9 cellular contexts compared by ENCODE assay signal in the genomic region with DNA sequence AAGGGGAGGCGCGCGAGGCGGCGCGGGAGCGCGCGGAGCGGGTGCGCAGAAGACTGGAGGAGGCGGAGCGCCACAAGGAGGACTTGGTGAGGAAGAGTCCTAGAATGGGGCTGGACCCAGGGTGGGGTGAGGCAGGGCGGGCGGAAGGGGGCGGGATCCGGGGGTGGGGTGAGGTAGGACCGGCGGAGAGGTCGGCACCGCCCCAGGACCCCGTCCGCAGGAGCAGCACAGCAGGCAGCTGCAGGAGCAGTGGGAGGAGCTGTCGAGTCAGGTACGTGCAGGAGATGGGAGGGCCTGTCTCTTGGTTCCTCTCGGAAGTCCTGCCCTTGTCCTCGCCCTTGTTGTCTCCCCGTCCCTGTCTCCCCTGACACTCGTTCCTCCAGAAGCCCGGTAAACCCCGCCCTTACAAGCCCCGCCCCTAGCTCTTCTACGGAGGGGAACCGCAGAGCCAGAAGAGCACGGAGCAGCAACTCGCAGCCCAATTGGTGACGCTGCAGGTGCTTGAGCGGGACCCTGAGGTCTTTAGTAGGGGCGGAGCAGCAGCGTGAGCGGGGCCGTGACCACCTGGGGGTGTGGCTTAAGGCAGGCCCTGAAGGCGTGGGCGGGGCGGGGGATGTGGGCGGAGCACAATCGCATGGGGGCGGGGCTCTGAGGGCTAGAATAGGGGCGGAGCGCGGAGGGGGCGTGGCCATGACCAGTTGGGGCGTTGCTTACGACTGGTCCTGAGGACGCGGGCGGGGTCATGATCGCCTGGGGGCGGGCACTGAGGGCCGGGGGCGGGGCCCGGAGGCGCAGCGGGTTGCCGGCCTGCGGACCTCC. TPM values are rescaled to one million over a fixed set of nuclear protein-coding genes. Genes with fewer than 3 reads are reported as not detected.
DNase-seq lines count a peak whose midpoint lies in the region; ATAC-seq, FAIRE-seq and TF ChIP-seq lines count a peak whose summit lies in the region.
"Not testable (repeated sequence)": the region's sequence is repeated elsewhere in the genome, so short reads cannot be mapped to it uniquely, and the experiment has no call there.
"Had no signal": no experiment of that assay in that cellular context is flagged by ENCODE, and none has a peak within 500 bp of the region (broad histone marks: within the 10 kb centered on the region; RNA-seq: fewer than 3 reads in every experiment).

No MANE protein-coding gene starts in this region.

- ATAC-seq in GM19395 (IDR thresholded peaks at IDR 0.05; ENCODE audit: unreplicated experiment): peak; percentile 74
- ATAC-seq in HG03060 (IDR thresholded peaks at IDR 0.05; ENCODE audit: low read depth, unreplicated experiment): peak; percentile 63
- peak; percentile 78 to 80 for ATAC-seq in activated T-cell treated with anti-CD3 and anti-CD28 coated beads, Interleukin-2, amount 50 U/mL, for 4 hours
- peak; percentile 95 for ATAC-seq in lung (ENCODE audit: insufficient read depth, low FRiP score)

- WGBS in lung, 2 donors: 1 to 3% methylated on average over 8 to 24 of the region's 66 CpGs

- H3K4me1 Mint-ChIP-seq in activated T-cell treated with anti-CD3 and anti-CD28 coated beads, Interleukin-2, amount 50 U/mL, for 4 hours (ENCODE audit: low read depth): not testable (repeated sequence)

- H3K36me3 Mint-ChIP-seq in activated T-cell treated with anti-CD3 and anti-CD28 coated beads, Interleukin-2, amount 50 U/mL, for 4 hours (ENCODE audit: insufficient read depth): not testable (repeated sequence)

- intact Hi-C loops in endothelial cell of umbilical vein (cut with micrococcal nuclease): not testable (repeated sequence)

- dilution Hi-C loops in endothelial cell of umbilical vein (cut with MboI; ENCODE audit: extremely low pct_ligation_motif_present, low sequenced_read_pairs): not testable (repeated sequence)

- DNase-seq in RKO (ENCODE audit: low spot score) (peak; percentile 91), endothelial cell of umbilical vein (ENCODE audit: low read depth, low spot score) (peak; percentile 36), lung (ENCODE audit: low spot score) (peak; percentile 92)
- DNase-seq in activated T-cell treated with anti-CD3 and anti-CD28 coated beads, Interleukin-2, amount 50 U/mL, for 4 hours: peak; percentile 85
- DNase-seq in stimulated activated CD4-positive, alpha-beta T cell treated with anti-CD3 and anti-CD28 coated beads, Interleukin-1b, Interleukin-23, amount 100 ng/mL, for 48 hours: peak; percentile 92

- H3K9me3 Mint-ChIP-seq in activated T-cell treated with anti-CD3 and anti-CD28 coated beads, Interleukin-2, amount 50 U/mL, for 4 hours: not testable (repeated sequence)

- not testable (repeated sequence) for FAIRE-seq in endothelial cell of umbilical vein (lab: Jason Lieb, UNC)

- not testable (repeated sequence) for H3K4me1 ChIP-seq in endothelial cell of umbilical vein (ENCODE audit: control insufficient read depth, extremely low read depth, insufficient read depth, low read length); lung (ENCODE audit: control insufficient read depth in 2 of 2, insufficient read depth in 2 of 2, low read length in 2 of 2)

- H3K27me3 ChIP-seq in endothelial cell of umbilical vein (ENCODE audit: control insufficient read depth in 2 of 2, insufficient read depth in 2 of 2, low read length in 2 of 2); lung (ENCODE audit: control insufficient read depth, insufficient read depth): not testable (repeated sequence)

- POLR2A ChIA-PET in endothelial cell of umbilical vein (lab: Charles Lee): not testable (repeated sequence)

- TF ChIP-seq CTCF in 22Rv1 (IDR thresholded peaks at IDR 0.05); endothelial cell of umbilical vein (IDR thresholded peaks at IDR 0.05; ENCODE audit: extremely low read depth in 1 of 2, insufficient read depth in 1 of 2, low read depth in 1 of 2, low read length in 2 of 2); lung (IDR thresholded peaks at IDR 0.05; ENCODE audit: control extremely low read depth, extremely low read depth): not testable (repeated sequence)

- H2AFZ ChIP-seq in endothelial cell of umbilical vein (ENCODE audit: low read depth, low read length): not testable (repeated sequence)

- not testable (repeated sequence) for H4K20me1 ChIP-seq in endothelial cell of umbilical vein (replicated peaks; ENCODE audit: control insufficient read depth, extremely low read depth, insufficient read depth, low read length)

- not testable (repeated sequence) for H3K4me2 ChIP-seq in endothelial cell of umbilical vein (ENCODE audit: insufficient read depth, low read length)

- not testable (repeated sequence) for BruUV-seq in endothelial cell of umbilical vein (replicated peaks; lab: Mats Ljungman, UMichigan)

- peak overlapping the region; percentile 72 for H3K4me3 Mint-ChIP-seq in activated T-cell treated with anti-CD3 and anti-CD28 coated beads, Interleukin-2, amount 50 U/mL, for 4 hours

- not testable (repeated sequence) for H3K9me3 ChIP-seq in endothelial cell of umbilical vein (replicated peaks; ENCODE audit: control insufficient read depth, insufficient read depth, low read length); lung (ENCODE audit: control insufficient read depth in 2 of 2, insufficient read depth in 1 of 2, low read length in 1 of 2)

- TF ChIP-seq POLR2A in endothelial cell of umbilical vein (IDR thresholded peaks at IDR 0.05; ENCODE audit: low read depth, low read length): not testable (repeated sequence)

- CTCF ChIA-PET in endothelial cell of umbilical vein (lab: Charles Lee): not testable (repeated sequence)

- H3K4me3 ChIP-seq in endothelial cell of umbilical vein (replicated peaks in 1 of 3; ENCODE audit: insufficient read depth in 1 of 3, low read depth in 1 of 3, low read length in 3 of 3); lung: not testable (repeated sequence)

- H3K9me1 ChIP-seq in endothelial cell of umbilical vein (replicated peaks; ENCODE audit: control insufficient read depth, extremely low read depth, insufficient read depth, low read length): not testable (repeated sequence)

- peak overlapping the region; percentile 55; the same call in 1 of the 2 replicates for H3K27ac ChIP-seq in 22Rv1
- not testable (repeated sequence) for H3K27ac ChIP-seq in endothelial cell of umbilical vein (ENCODE audit: insufficient read depth, low read depth, low read length); lung (ENCODE audit: low read depth in 1 of 2, low read length in 1 of 2)

- not testable (repeated sequence) for H3K36me3 ChIP-seq in endothelial cell of umbilical vein (ENCODE audit: control insufficient read depth in 2 of 2, extremely low read depth in 1 of 2, insufficient read depth in 2 of 2, low read length in 2 of 2); lung (ENCODE audit: control insufficient read depth in 2 of 2, insufficient read depth in 2 of 2, low read length in 2 of 2)

- H3K79me2 ChIP-seq in endothelial cell of umbilical vein (ENCODE audit: control insufficient read depth, insufficient read depth, low read length): not testable (repeated sequence)

- H3K9ac ChIP-seq in endothelial cell of umbilical vein (replicated peaks; ENCODE audit: extremely low read depth, insufficient read depth, low read length): not testable (repeated sequence)

- not testable (repeated sequence) for H3K27me3 Mint-ChIP-seq in activated T-cell treated with anti-CD3 and anti-CD28 coated beads, Interleukin-2, amount 50 U/mL, for 4 hours (ENCODE audit: low read depth)

RNA-seq across cellular contexts. Expression of a gene that starts 1.2 kb away (rescaled TPM):
- 1 to 10 TPM in 1 of 3 donors, under 1 TPM in 1, not detected in 1; 0.22 to 1.0 TPM for total RNA-seq in activated T-cell treated with anti-CD3 and anti-CD28 coated beads, Interleukin-2, amount 50 U/mL, for 4 hours
- total RNA-seq in endothelial cell of umbilical vein (1.9 TPM in 1 of 2 replicates, not detected in the other), lung (1 to 10 TPM in 1 of 2 donors, not detected in 1; 8.1 TPM)
- polyA plus RNA-seq in endothelial cell of umbilical vein (0.33 and 0.35 TPM in 2 replicates), lung (1 to 10 TPM; 1.3 to 1.8 TPM)
- polyA plus RNA-seq in endothelial cell of umbilical vein (2011; cell fraction: cytosol; rRNA removed): 0.17 TPM in 1 of 2 replicates, not detected in the other
- polyA plus RNA-seq in endothelial cell of umbilical vein (2011; cell fraction: nucleus; rRNA removed): 0.41 and 0.52 TPM in 2 replicates
- polyA plus RNA-seq in endothelial cell of umbilical vein (2012): not detected in 2 replicates
- polyA minus RNA-seq in endothelial cell of umbilical vein: not detected in 2 replicates
- not detected for polyA minus RNA-seq in endothelial cell of umbilical vein (2011; cell fraction: cytosol; rRNA and poly(A)+ RNA removed)
- polyA minus RNA-seq in endothelial cell of umbilical vein (2011; cell fraction: nucleus; rRNA and poly(A)+ RNA removed): not detected in 2 replicates
- total RNA-seq: T-helper 1 cell treated with Interleukin-12 subunit alpha and Interleukin-12 subunit beta and Interleukin-4 antibody, amounts not matched to agents 30 ng/mL and 1 ng/mL, for 36 hours had no signal

RNA-seq across cellular contexts. Expression of a gene that starts 10.8 kb away (rescaled TPM):
- total RNA-seq in activated T-cell treated with anti-CD3 and anti-CD28 coated beads, Interleukin-2, amount 50 U/mL, for 4 hours: not detected
- total RNA-seq in endothelial cell of umbilical vein (not detected in 2 replicates), lung (1 to 10 TPM in 1 of 2 donors, under 1 TPM in 1; 0.40 to 2.1 TPM)
- polyA plus RNA-seq in endothelial cell of umbilical vein (not detected in 2 replicates), lung (10 to 100 TPM in 1 of 2 donors, under 1 TPM in 1; 0.24 to 10.5 TPM)
- polyA plus RNA-seq in endothelial cell of umbilical vein (2011; cell fraction: cytosol; rRNA removed): not detected in 2 replicates
- polyA plus RNA-seq in endothelial cell of umbilical vein (2011; cell fraction: nucleus; rRNA removed): not detected in 2 replicates
- not detected in 2 replicates for polyA plus RNA-seq in endothelial cell of umbilical vein (2012)
- not detected in 2 replicates for polyA minus RNA-seq in endothelial cell of umbilical vein
- polyA minus RNA-seq in endothelial cell of umbilical vein (2011; cell fraction: cytosol; rRNA and poly(A)+ RNA removed): not detected
- not detected in 2 replicates for polyA minus RNA-seq in endothelial cell of umbilical vein (2011; cell fraction: nucleus; rRNA and poly(A)+ RNA removed)
- total RNA-seq: T-helper 1 cell treated with Interleukin-12 subunit alpha and Interleukin-12 subunit beta and Interleukin-4 antibody, amounts not matched to agents 30 ng/mL and 1 ng/mL, for 36 hours had no signal

Comparison
In these comparisons a context has a peak if more than half of its experiments do, and no peak if none do; other contexts are left out.
1. DNase-seq: peak in every context shown above with its lines; median percentile 92 in lung; 92 in stimulated activated CD4-positive, alpha-beta T cell treated with anti-CD3 and anti-CD28 coated beads, Interleukin-1b, Interleukin-23, amount 100 ng/mL, for 48 hours; 91 in RKO; 85 in activated T-cell treated with anti-CD3 and anti-CD28 coated beads, Interleukin-2, amount 50 U/mL, for 4 hours; 36 in endothelial cell of umbilical vein.